10 cellular contexts compared by ENCODE assay signal in genomic region chr16:29007865-29008593, GRCh38. TPM values are rescaled to one million over a fixed set of nuclear protein-coding genes. Genes with fewer than 3 reads are reported as not detected.
DNase-seq lines count a peak whose midpoint lies in the region; ATAC-seq and TF ChIP-seq lines count a peak whose summit lies in the region.
"Had no signal": no experiment of that assay in that cellular context is flagged by ENCODE, and none has a peak within 500 bp of the region (broad histone marks: within the 10 kb centered on the region; RNA-seq: fewer than 3 reads in every experiment).

No MANE protein-coding gene starts in this region.

- peaks cover 58% of the 10 kb centered on the region for H3K4me1 ChIP-seq in CD4-positive, alpha-beta memory T cell (ENCODE audit: insufficient read depth, low read length)

- H3K4me3 Mint-ChIP-seq in CD4-positive, alpha-beta memory T cell, result peak overlapping the region; percentile 10 to 89 (median 77)
- H3K4me3 Mint-ChIP-seq in activated T-helper 2 cell treated with anti-CD3 and anti-CD28 coated beads, Interferon-gamma antibody, Interleukin-2, Interleukin-4, amounts not matched to agents 10 μg/mL and 5 μg/mL and 100 μg/mL, durations not matched to agents 14 hours and 24 hours and 36 hours (ENCODE audit: low read depth), result peak overlapping the region; percentile 44
- H3K4me3 Mint-ChIP-seq in naive thymus-derived CD8-positive, alpha-beta T cell, result peak overlapping the region; percentile 57 to 89 (median 72)
- H3K4me3 Mint-ChIP-seq: dendritic cell treated with granulocyte-macrophage colony-stimulating factor and Interleukin-4, amounts not matched to agents 40 ng/mL and 50 ng/mL, for 4 days had no signal

- H3K27ac ChIP-seq in CD4-positive, alpha-beta memory T cell (ENCODE audit: low read depth, low read length), result peak overlapping the region; percentile 12

- H3K27me3 Mint-ChIP-seq in CD4-positive, alpha-beta memory T cell, result no peaks in the 10 kb centered on the region
- H3K27me3 Mint-ChIP-seq in activated T-helper 2 cell treated with anti-CD3 and anti-CD28 coated beads, Interferon-gamma antibody, Interleukin-2, Interleukin-4, amounts not matched to agents 10 μg/mL and 5 μg/mL and 100 μg/mL, durations not matched to agents 14 hours and 24 hours and 36 hours (ENCODE audit: low read depth), result no peaks in the 10 kb centered on the region
- no peaks in the 10 kb centered on the region for H3K27me3 Mint-ChIP-seq in naive thymus-derived CD8-positive, alpha-beta T cell

- peaks cover 0 to 4% (median 0%) of the 10 kb centered on the region in 8 donors for H3K9me3 Mint-ChIP-seq in CD4-positive, alpha-beta memory T cell
- H3K9me3 Mint-ChIP-seq in activated T-helper 2 cell treated with anti-CD3 and anti-CD28 coated beads, Interferon-gamma antibody, Interleukin-2, Interleukin-4, amounts not matched to agents 10 μg/mL and 5 μg/mL and 100 μg/mL, durations not matched to agents 14 hours and 24 hours and 36 hours, result no peaks in the 10 kb centered on the region
- peaks cover 0 to 3% (median 0%) of the 10 kb centered on the region in 9 donors for H3K9me3 Mint-ChIP-seq in naive thymus-derived CD8-positive, alpha-beta T cell
- H3K9me3 Mint-ChIP-seq: dendritic cell treated with granulocyte-macrophage colony-stimulating factor and Interleukin-4, amounts not matched to agents 40 ng/mL and 50 ng/mL, for 4 days had no signal

- no peaks in the 10 kb centered on the region for H3K27me3 ChIP-seq in CD4-positive, alpha-beta memory T cell (ENCODE audit: insufficient read depth, low read length)

- peak overlapping the region in 1 of 2 donors; percentile 29 for H3K4me3 ChIP-seq in CD4-positive, alpha-beta memory T cell (ENCODE audit: low read length in 2 of 2)

- POLR2A ChIA-PET in CD4-positive, alpha-beta memory T cell (lab: Charles Lee; ENCODE audit: partially characterized antibody), result interaction anchor here (0.5 to 2.7 kb wide), 16 partner anchors 9 to 1400 kb away, joined by 3 to 92 read pairs (median 4); partner anchors contain the start of genes LAT, RABEP2, SPNS1 and ZNF771
- POLR2A ChIA-PET in naive thymus-derived CD8-positive, alpha-beta T cell (lab: Charles Lee), result interaction anchor here (0.7 to 23.0 kb wide), 7 partner anchors 9 to 735 kb away, joined by 3 to 494 read pairs (median 7); partner anchors contain the start of genes ATXN2L and LAT

- no peaks in the 10 kb centered on the region for H3K36me3 ChIP-seq in CD4-positive, alpha-beta memory T cell (ENCODE audit: insufficient read depth, low read length)

- CTCF ChIA-PET in CD4-positive, alpha-beta memory T cell (lab: Charles Lee; ENCODE audit: partially characterized antibody), result interaction anchor here (0.6 to 4.1 kb wide), 7 partner anchors 9 to 1850 kb away, joined by 3 to 18 read pairs (median 4); partner anchors contain the start of genes LAT and SPNS1

- ATAC-seq in SK-N-SH treated with all-trans-retinoic acid at 6 μM for 48 hours, result peak; percentile 56
- ATAC-seq in naive thymus-derived CD8-positive, alpha-beta T cell, result peak; percentile 76 to 80
- no peak for ATAC-seq in GM18873 (IDR thresholded peaks at IDR 0.05; ENCODE audit: low FRiP score, unreplicated experiment)
- ATAC-seq in HG03439 (IDR thresholded peaks at IDR 0.05; ENCODE audit: unreplicated experiment), result no peak

- DNase-seq in CD4-positive, alpha-beta memory T cell, result peak; percentile 64 to 84 (median 70)
- peak; percentile 63 for DNase-seq in activated T-helper 2 cell treated with anti-CD3 and anti-CD28 coated beads, Interferon-gamma antibody, Interleukin-2, Interleukin-4, amounts not matched to agents 10 μg/mL and 5 μg/mL and 100 μg/mL, durations not matched to agents 14 hours and 24 hours and 36 hours (ENCODE audit: low spot score)
- peak in 8 of 10 donors; percentile 43 to 88 (median 64) for DNase-seq in naive thymus-derived CD8-positive, alpha-beta T cell
- DNase-seq in 8988T (no peak), retina (no peak)
- DNase-seq: nucleus accumbens had no signal

- H3K9me3 ChIP-seq in CD4-positive, alpha-beta memory T cell (ENCODE audit: control insufficient read depth in 1 of 2, low read length in 2 of 2), result no peaks in the 10 kb centered on the region

- intact Hi-C loops in CD4-positive, alpha-beta memory T cell (cut with micrococcal nuclease), result no loop called here
- intact Hi-C loops in activated T-helper 2 cell treated with anti-CD3 and anti-CD28 coated beads, Interferon-gamma antibody, Interleukin-2, Interleukin-4, amounts not matched to agents 10 μg/mL and 5 μg/mL and 100 μg/mL, durations not matched to agents 14 hours and 24 hours and 36 hours (cut with micrococcal nuclease), result loop anchor here (2.0 to 5.0 kb wide), 3 partner anchors 17 to 57 kb away; partner anchors contain the start of genes NFATC2IP and SPNS1

- peaks cover 30 to 64% (median 47%) of the 10 kb centered on the region in 4 donors for H3K4me1 Mint-ChIP-seq in CD4-positive, alpha-beta memory T cell
- H3K4me1 Mint-ChIP-seq in activated T-helper 2 cell treated with anti-CD3 and anti-CD28 coated beads, Interferon-gamma antibody, Interleukin-2, Interleukin-4, amounts not matched to agents 10 μg/mL and 5 μg/mL and 100 μg/mL, durations not matched to agents 14 hours and 24 hours and 36 hours (ENCODE audit: low read depth), result peaks cover 53% of the 10 kb centered on the region
- H3K4me1 Mint-ChIP-seq in naive thymus-derived CD8-positive, alpha-beta T cell, result peaks cover 30 to 65% (median 63%) of the 10 kb centered on the region in 4 donors

- no peaks in the 10 kb centered on the region for H3K36me3 Mint-ChIP-seq in CD4-positive, alpha-beta memory T cell
- H3K36me3 Mint-ChIP-seq in activated T-helper 2 cell treated with anti-CD3 and anti-CD28 coated beads, Interferon-gamma antibody, Interleukin-2, Interleukin-4, amounts not matched to agents 10 μg/mL and 5 μg/mL and 100 μg/mL, durations not matched to agents 14 hours and 24 hours and 36 hours (ENCODE audit: low read depth), result no peaks in the 10 kb centered on the region
- no peaks in the 10 kb centered on the region for H3K36me3 Mint-ChIP-seq in naive thymus-derived CD8-positive, alpha-beta T cell

- H3K27ac Mint-ChIP-seq in CD4-positive, alpha-beta memory T cell, result peak overlapping the region; percentile 83 to 99 (median 96)
- peak overlapping the region; percentile 92 for H3K27ac Mint-ChIP-seq in activated T-helper 2 cell treated with anti-CD3 and anti-CD28 coated beads, Interferon-gamma antibody, Interleukin-2, Interleukin-4, amounts not matched to agents 10 μg/mL and 5 μg/mL and 100 μg/mL, durations not matched to agents 14 hours and 24 hours and 36 hours
- H3K27ac Mint-ChIP-seq in naive thymus-derived CD8-positive, alpha-beta T cell, result peak overlapping the region; percentile 90 to 100 (median 95)

TF ChIP-seq in SK-N-SH treated with all-trans-retinoic acid at 6 μM for 48 hours, 23 proteins besides CTCF, POLR2A, EP300 and RAD21 (continues in another document):
- TF ChIP-seq ZC3H10 (CRISPR knock-in tag; IDR thresholded peaks at IDR 0.05), result no peak
- TF ChIP-seq TCF4 (CRISPR knock-in tag; IDR thresholded peaks at IDR 0.05; ENCODE audit: borderline replicate concordance), result no peak
- no peak for TF ChIP-seq ISL1 (CRISPR knock-in tag; IDR thresholded peaks at IDR 0.05)
- TF ChIP-seq RARB (CRISPR knock-in tag; IDR thresholded peaks at IDR 0.05), result no peak
- TF ChIP-seq OSR1 (CRISPR knock-in tag; IDR thresholded peaks at IDR 0.05), result no peak
- no peak for TF ChIP-seq PATZ1 (CRISPR knock-in tag; IDR thresholded peaks at IDR 0.05; ENCODE audit: borderline replicate concordance)
- TF ChIP-seq ARNTL (CRISPR knock-in tag; IDR thresholded peaks at IDR 0.05; ENCODE audit: borderline replicate concordance, low read depth), result no peak
- no peak for TF ChIP-seq PPARA (CRISPR knock-in tag; IDR thresholded peaks at IDR 0.05; ENCODE audit: borderline replicate concordance)
- TF ChIP-seq CSDC2 (CRISPR knock-in tag; IDR thresholded peaks at IDR 0.05), result no peak
- no peak for TF ChIP-seq BACH2 (CRISPR knock-in tag; IDR thresholded peaks at IDR 0.05; ENCODE audit: borderline replicate concordance)
- TF ChIP-seq ZNF565 (CRISPR knock-in tag; conservative IDR thresholded peaks at IDR 0.05; ENCODE audit: low read depth), result no peak

RNA-seq across cellular contexts. Expression of gene LAT, which starts 23.2 kb away (rescaled TPM):
- total RNA-seq in CD4-positive, alpha-beta memory T cell, result 100 to 1,000 TPM; 342 to 349 TPM
- polyA plus RNA-seq in CD4-positive, alpha-beta memory T cell, result 100 to 1,000 TPM; 310 to 455 TPM
- total RNA-seq in activated T-helper 2 cell treated with anti-CD3 and anti-CD28 coated beads, Interferon-gamma antibody, Interleukin-2, Interleukin-4, amounts not matched to agents 10 μg/mL and 5 μg/mL and 100 μg/mL, durations not matched to agents 14 hours and 24 hours and 36 hours, result 273 and 294 TPM in 2 replicates
- 100 to 1,000 TPM; 352 to 353 TPM for total RNA-seq in naive thymus-derived CD8-positive, alpha-beta T cell
- polyA plus RNA-seq in naive thymus-derived CD8-positive, alpha-beta T cell, result 100 to 1,000 TPM; 255 to 308 (median 288) TPM

RNA-seq across cellular contexts. Expression of gene SPNS1, which starts 33.5 kb away (rescaled TPM):
- 10 to 100 TPM; 31.0 to 34.4 TPM for total RNA-seq in CD4-positive, alpha-beta memory T cell
- 10 to 100 TPM; 28.2 to 30.4 TPM for polyA plus RNA-seq in CD4-positive, alpha-beta memory T cell
- total RNA-seq in activated T-helper 2 cell treated with anti-CD3 and anti-CD28 coated beads, Interferon-gamma antibody, Interleukin-2, Interleukin-4, amounts not matched to agents 10 μg/mL and 5 μg/mL and 100 μg/mL, durations not matched to agents 14 hours and 24 hours and 36 hours, result 22.0 and 25.8 TPM in 2 replicates
- 10 to 100 TPM; 38.1 to 45.0 TPM for total RNA-seq in naive thymus-derived CD8-positive, alpha-beta T cell
- 10 to 100 TPM; 12.7 to 29.7 (median 24.9) TPM for polyA plus RNA-seq in naive thymus-derived CD8-positive, alpha-beta T cell

RNA-seq across cellular contexts. Expression of gene NFATC2IP, which starts 57.3 kb away (rescaled TPM):
- 100 to 1,000 TPM; 105 to 115 TPM for total RNA-seq in CD4-positive, alpha-beta memory T cell
- polyA plus RNA-seq in CD4-positive, alpha-beta memory T cell, result 10 to 100 TPM; 29.3 to 30.1 TPM
- total RNA-seq in activated T-helper 2 cell treated with anti-CD3 and anti-CD28 coated beads, Interferon-gamma antibody, Interleukin-2, Interleukin-4, amounts not matched to agents 10 μg/mL and 5 μg/mL and 100 μg/mL, durations not matched to agents 14 hours and 24 hours and 36 hours, result 98.3 and 106 TPM in 2 replicates
- 100 to 1,000 TPM; 112 to 116 TPM for total RNA-seq in naive thymus-derived CD8-positive, alpha-beta T cell
- polyA plus RNA-seq in naive thymus-derived CD8-positive, alpha-beta T cell, result 10 to 100 TPM; 22.8 to 30.2 (median 28.7) TPM

Comparison
In these comparisons a context has a peak if more than half of its experiments do, and no peak if none do; other contexts are left out.
1. DNase-seq: peak in CD4-positive, alpha-beta memory T cell (5 of 5), activated T-helper 2 cell treated with anti-CD3 and anti-CD28 coated beads, Interferon-gamma antibody, Interleukin-2, Interleukin-4, amounts not matched to agents 10 μg/mL and 5 μg/mL and 100 μg/mL, durations not matched to agents 14 hours and 24 hours and 36 hours (single experiment) and naive thymus-derived CD8-positive, alpha-beta T cell (8 of 10); none in 8988T (single experiment) and retina (single experiment).
2. ATAC-seq: peak in SK-N-SH treated with all-trans-retinoic acid at 6 μM for 48 hours (single experiment) and naive thymus-derived CD8-positive, alpha-beta T cell (2 of 2); none in GM18873 (single experiment) and HG03439 (single experiment).
3. Peak in every context shown above with its lines, with median percentiles within 50 percentile points of each other: H3K27ac Mint-ChIP-seq and H3K4me3 Mint-ChIP-seq.